Comparison of ENCODE assay signal across 9 cellular contexts in genomic region chr1:8571200-8571984, GRCh38.
DNase-seq lines count a peak whose midpoint lies in the region; ATAC-seq and TF ChIP-seq lines count a peak whose summit lies in the region.
"Had no signal": no experiment of that assay in that cellular context is flagged by ENCODE, and none has a peak within 500 bp of the region (broad histone marks: within the 10 kb centered on the region; RNA-seq: fewer than 3 reads in every experiment).

No MANE protein-coding gene starts in this region.

- intact Hi-C loops in mammary epithelial cell (cut with micrococcal nuclease): no loop called here
- intact Hi-C loops in natural killer cell (cut with micrococcal nuclease): no loop called here

- CTCF ChIA-PET in mammary epithelial cell (lab: Charles Lee; ENCODE audit: low non-redundant PET): interaction anchor here (0.5 to 0.6 kb wide), 3 partner anchors 9 to 220 kb away, joined by 3 to 15 read pairs (median 11); no protein-coding TSS in a partner anchor

- no peak overlapping the region for H3K4me2 ChIP-seq in mammary epithelial cell (ENCODE audit: insufficient read depth, low read depth, low read length)

- no TSS peak for BruUV-seq in mammary epithelial cell (replicated peaks; lab: Mats Ljungman, UMichigan)

- no peak overlapping the region for H3K4me3 ChIP-seq in mammary epithelial cell (replicated peaks in 1 of 3; ENCODE audit: insufficient read depth in 1 of 3, low read depth in 2 of 3, low read length in 3 of 3)

- ATAC-seq in natural killer cell: no peak

- no peaks in the 10 kb centered on the region for H4K20me1 ChIP-seq in mammary epithelial cell (ENCODE audit: insufficient read depth, low read length)

- no peaks in the 10 kb centered on the region for H3K9me3 ChIP-seq in mammary epithelial cell (replicated peaks; ENCODE audit: insufficient read depth, low read length)

- H3K36me3 ChIP-seq in mammary epithelial cell (ENCODE audit: insufficient read depth, low read length): no peaks in the 10 kb centered on the region

- 94% methylated on average over 5 of the region's 5 CpGs for WGBS in mammary epithelial cell (ENCODE audit: low coverage, missing lambda C conversion rate)

- DNase-seq in ACHN: peak; percentile 22
- DNase-seq in KBM-7: peak; percentile 3
- peak; percentile 24 for DNase-seq in mammary epithelial cell
- peak; percentile 69 to 73 for DNase-seq in lung microvascular endothelial cell (ENCODE audit: low read depth in 2 of 2)
- no peak for DNase-seq in Ammon's horn (ENCODE audit: low spot score)
- DNase-seq in NCI-H1436 treated with DMSO at 0.1 percent for 48 hours (lab: John Stamatoyannopoulos, UW): no peak
- no peak for DNase-seq in NCI-H2029 treated with DMSO at 0.1 percent for 48 hours (lab: John Stamatoyannopoulos, UW)
- DNase-seq in natural killer cell: no peak

- dilution Hi-C loops in mammary epithelial cell (cut with HindIII; ENCODE audit: low sequenced_read_pairs): no loop called here

- no peaks in the 10 kb centered on the region for H3K4me1 ChIP-seq in mammary epithelial cell (ENCODE audit: insufficient read depth, low read length)

- no peak overlapping the region for H3K4me3 Mint-ChIP-seq in natural killer cell
- H3K4me3 Mint-ChIP-seq: central memory CD8-positive, alpha-beta T cell had no signal

- H3K27me3 ChIP-seq in mammary epithelial cell (ENCODE audit: insufficient read depth, low read length): no peaks in the 10 kb centered on the region

- no peaks in the 10 kb centered on the region for H3K79me2 ChIP-seq in mammary epithelial cell (ENCODE audit: insufficient read depth, low read length)

- no peak overlapping the region for H3K9ac ChIP-seq in mammary epithelial cell (ENCODE audit: insufficient read depth, low read length)

- no peak overlapping the region for H3K27ac ChIP-seq in mammary epithelial cell (ENCODE audit: insufficient read depth, low read depth, low read length)

- H3K27ac Mint-ChIP-seq in natural killer cell: peak overlapping the region in 1 of 2 donors; percentile 7

- H3K9me3 Mint-ChIP-seq in natural killer cell: no peaks in the 10 kb centered on the region
- H3K9me3 Mint-ChIP-seq: central memory CD8-positive, alpha-beta T cell had no signal

- no peaks in the 10 kb centered on the region for H3K27me3 Mint-ChIP-seq in natural killer cell (ENCODE audit: low read depth in 2 of 2)
- H3K27me3 Mint-ChIP-seq: central memory CD8-positive, alpha-beta T cell had no signal

- no peaks in the 10 kb centered on the region for H3K36me3 Mint-ChIP-seq in natural killer cell

- peak; percentile 37 to 38 for TF ChIP-seq CTCF in mammary epithelial cell (conservative IDR thresholded peaks at IDR 0.05 in 1 of 2, IDR thresholded peaks at IDR 0.05 in 1 of 2; ENCODE audit: extremely low read depth in 1 of 2, insufficient read depth in 1 of 2, low read depth in 1 of 2, low read length in 2 of 2)
- TF ChIP-seq CTCF in natural killer cell (IDR thresholded peaks at IDR 0.05): no peak

- in situ Hi-C loops in ACHN (cut with HindIII; ENCODE audit: low pct_ligation_motif_present, low pct_unique_long_range_greater_than_20kb, low sequenced_read_pairs): no loop called here
- in situ Hi-C loops in KBM-7 (cut with MboI; ENCODE audit: low pct_unique_long_range_greater_than_20kb, low sequenced_read_pairs): no loop called here
- in situ Hi-C loops in mammary epithelial cell (cut with MboI; ENCODE audit: low sequenced_read_pairs in 2 of 2): loop anchor here in 1 of 2 donors (25.0 kb wide), 1 partner anchor 91 kb away; no protein-coding TSS in a partner anchor

- no peak overlapping the region for H2AFZ ChIP-seq in mammary epithelial cell (ENCODE audit: low read depth, low read length)

- peaks cover 16 to 22% of the 10 kb centered on the region in 2 donors for H3K4me1 Mint-ChIP-seq in natural killer cell
- H3K4me1 Mint-ChIP-seq: central memory CD8-positive, alpha-beta T cell had no signal

Comparison
In these comparisons a context has a peak if more than half of its experiments do, and no peak if none do; other contexts are left out.
1. DNase-seq: peak in ACHN (single experiment), KBM-7 (single experiment), mammary epithelial cell (single experiment) and lung microvascular endothelial cell (2 of 2); none in Ammon's horn (single experiment), NCI-H1436 treated with DMSO at 0.1 percent for 48 hours (single experiment), NCI-H2029 treated with DMSO at 0.1 percent for 48 hours (single experiment) and natural killer cell (single experiment).